In the genomic region with DNA sequence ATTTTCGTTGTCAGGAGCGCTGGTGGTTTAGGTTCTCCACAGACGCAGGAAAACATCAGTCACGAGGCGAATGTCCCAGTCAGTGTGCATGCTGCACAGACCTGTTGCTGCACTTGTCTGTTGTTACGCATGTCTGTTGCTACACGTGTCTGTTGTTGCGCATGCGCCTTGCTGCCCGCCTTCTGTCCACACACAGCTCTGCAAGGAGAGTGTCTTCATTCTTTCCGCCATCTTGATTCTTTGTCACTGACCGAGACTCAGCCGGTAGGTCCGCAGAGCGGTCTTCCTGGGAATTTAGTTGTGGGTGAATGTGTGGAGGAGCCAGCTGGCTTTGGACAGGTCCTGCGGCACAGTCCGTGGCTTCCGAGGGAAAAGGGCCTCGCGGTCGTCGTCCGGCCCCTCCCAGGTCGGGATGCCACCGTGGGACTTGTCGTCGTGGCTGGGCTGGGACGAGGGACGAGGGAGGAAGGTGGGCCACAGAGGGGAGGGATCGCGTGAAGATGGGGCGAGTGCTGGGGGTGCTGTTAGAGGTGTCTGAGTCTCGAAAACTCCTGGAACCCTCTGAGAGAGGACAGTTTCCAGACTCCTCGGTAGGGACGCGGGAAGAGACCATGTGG, we compare ENCODE assay signal across 20 cellular contexts. TPM values are rescaled to one million over a fixed set of nuclear protein-coding genes. Genes with fewer than 3 reads are reported as not detected.
DNase-seq lines count a peak whose midpoint lies in the region; ATAC-seq and TF ChIP-seq lines count a peak whose summit lies in the region.
"Had no signal": no experiment of that assay in that cellular context is flagged by ENCODE, and none has a peak within 500 bp of the region (broad histone marks: within the 10 kb centered on the region; RNA-seq: fewer than 3 reads in every experiment).

A gene with protein sequence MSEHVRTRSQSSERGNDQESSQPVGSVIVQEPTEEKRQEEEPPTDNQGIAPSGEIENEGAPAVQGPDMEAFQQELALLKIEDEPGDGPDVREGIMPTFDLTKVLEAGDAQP (plus strand): TSS at position 180 of the 617 bp plus-strand sequence. CDS start 1,012 bp downstream, outside the sequence.

- H3K27me3 Mint-ChIP-seq in osteocyte (ENCODE audit: unreplicated experiment), result peaks cover under 1% of the 10 kb centered on the region
- peaks cover 3% of the 10 kb centered on the region for H3K27me3 Mint-ChIP-seq in type B pancreatic cell

- no peak for TF ChIP-seq CTCF in osteocyte (IDR thresholded peaks at IDR 0.05)
- no peak for TF ChIP-seq CTCF in type B pancreatic cell (conservative IDR thresholded peaks at IDR 0.05)
- TF ChIP-seq CTCF in WERI-Rb-1 (IDR thresholded peaks at IDR 0.05; ENCODE audit: low read depth, low read length), result no peak

- H3K9me3 Mint-ChIP-seq in osteocyte (ENCODE audit: unreplicated experiment) (peaks cover 3% of the 10 kb centered on the region), type B pancreatic cell (no peaks in the 10 kb centered on the region)

- H3K27ac Mint-ChIP-seq in osteocyte (ENCODE audit: unreplicated experiment) (no peak within 1 kb of the TSS), type B pancreatic cell (no peak within 1 kb of the TSS)
- H3K27ac Mint-ChIP-seq: CD4-positive, alpha-beta memory T cell had no signal

- peak; percentile 22 for DNase-seq in Right ventricle myocardium superior
- no peak for DNase-seq in cardiac septum (ENCODE audit: low spot score)
- peak; percentile 81 for DNase-seq in osteocyte (ENCODE audit: extremely low spot score, unreplicated experiment)
- DNase-seq in type B pancreatic cell (ENCODE audit: extremely low spot score, unreplicated experiment), result peak; percentile 55
- no peak for DNase-seq in WERI-Rb-1
- DNase-seq: C1 segment of cervical spinal cord; Calu3; CD4-positive, alpha-beta memory T cell; COR-L47; DMS53; DMS79 treated with DMSO at 0.1 percent for 48 hours; GF-D8; GM23248; H7; HCEC 1CT had no signal

- no peak within 1 kb of the TSS for H3K27ac ChIP-seq in WERI-Rb-1
- H3K27ac ChIP-seq: GM23248 had no signal

- H3K27me3 ChIP-seq in WERI-Rb-1 (ENCODE audit: insufficient read depth, low read depth, severe bottlenecking), result peaks cover 24% of the 10 kb centered on the region

- H3K4me3 ChIP-seq in WERI-Rb-1 (ENCODE audit: low read depth, low read length), result no peak within 1 kb of the TSS
- H3K4me3 ChIP-seq: GM23248 had no signal

- no peaks in the 10 kb centered on the region for H3K36me3 Mint-ChIP-seq in osteocyte (ENCODE audit: unreplicated experiment)
- H3K36me3 Mint-ChIP-seq in type B pancreatic cell, result no peaks in the 10 kb centered on the region
- H3K36me3 Mint-ChIP-seq: CD4-positive, alpha-beta memory T cell had no signal

- H3K4me1 Mint-ChIP-seq in osteocyte (ENCODE audit: unreplicated experiment) (no peaks in the 10 kb centered on the region), type B pancreatic cell (ENCODE audit: unreplicated experiment) (no peaks in the 10 kb centered on the region)
- H3K4me1 Mint-ChIP-seq: CD4-positive, alpha-beta memory T cell had no signal

- H3K36me3 ChIP-seq in WERI-Rb-1, result no peaks in the 10 kb centered on the region

- H3K9me3 ChIP-seq in WERI-Rb-1 (ENCODE audit: severe bottlenecking), result no peaks in the 10 kb centered on the region

- intact Hi-C loops in Right ventricle myocardium superior (cut with DNase I) (no loop called here), cardiac septum (cut with DNase I) (no loop called here)

- ATAC-seq in Right ventricle myocardium superior (ENCODE audit: poor library complexity) (no peak), HG02798 (IDR thresholded peaks at IDR 0.05; ENCODE audit: poor library complexity, unreplicated experiment) (no peak)

- no peak within 1 kb of the TSS for H3K4me3 Mint-ChIP-seq in osteocyte (ENCODE audit: unreplicated experiment)
- no peak within 1 kb of the TSS for H3K4me3 Mint-ChIP-seq in type B pancreatic cell
- H3K4me3 Mint-ChIP-seq: CD4-positive, alpha-beta memory T cell had no signal

RNA-seq across cellular contexts. Expression of the gene that starts here (rescaled TPM):
- total RNA-seq in Right ventricle myocardium superior (not detected), cardiac septum (not detected), osteocyte (not detected in 2 replicates), type B pancreatic cell (ENCODE audit: low replicate concordance) (not detected in 2 replicates)
- total RNA-seq: A172, A673, Calu3, G401, GM23248, H1, H7 had no signal

Comparison
In these comparisons a context has a peak if more than half of its experiments do, and no peak if none do; other contexts are left out.
1. Peak in DNase-seq in Right ventricle myocardium superior; RNA of the gene not detected or under 1 TPM.
2. Peak in DNase-seq in osteocyte; RNA of the gene not detected or under 1 TPM.
3. Peak in DNase-seq in type B pancreatic cell; RNA of the gene not detected or under 1 TPM.